18 cellular contexts compared by ENCODE assay signal in the genomic region with DNA sequence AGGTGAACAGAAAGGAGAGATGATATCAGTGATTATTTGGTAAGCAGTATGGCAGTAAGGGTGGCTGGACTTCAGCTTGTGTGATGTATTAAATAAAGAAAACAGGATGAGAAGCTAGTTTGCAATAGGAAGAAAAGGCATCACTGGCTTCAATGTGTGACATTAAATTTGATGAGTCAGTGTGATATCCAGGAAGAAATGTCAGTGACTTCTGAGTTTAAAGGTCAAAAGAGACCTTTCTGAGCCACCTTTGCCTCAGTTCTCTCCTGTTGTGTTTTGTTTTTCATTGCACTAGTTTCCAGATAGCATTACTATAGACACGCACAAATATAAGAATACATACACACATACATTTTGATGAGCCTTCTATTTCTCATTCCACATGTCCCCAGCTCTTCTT.
DNase-seq lines count a peak whose midpoint lies in the region; ATAC-seq and TF ChIP-seq lines count a peak whose summit lies in the region.
"Had no signal": no experiment of that assay in that cellular context is flagged by ENCODE, and none has a peak within 500 bp of the region (broad histone marks: within the 10 kb centered on the region; RNA-seq: fewer than 3 reads in every experiment).

No MANE protein-coding gene starts in this region.

- ATAC-seq in left colon: peak; percentile 76
- peak; percentile 54 for ATAC-seq in mucosa of descending colon
- no peak for ATAC-seq in HG03469 (IDR thresholded peaks at IDR 0.05; ENCODE audit: unreplicated experiment)
- no peak for ATAC-seq in HG03521 (IDR thresholded peaks at IDR 0.05; ENCODE audit: unreplicated experiment)

- no peaks in the 10 kb centered on the region for H3K4me1 Mint-ChIP-seq in activated naive CD4-positive, alpha-beta T cell treated with anti-CD3 and anti-CD28 coated beads, Interleukin-2, amount 10 ng/mL, durations not matched to agents 7 days and 5 days
- H3K4me1 Mint-ChIP-seq: IgD-negative memory B cell had no signal

- no peaks in the 10 kb centered on the region for H3K9me3 ChIP-seq in mucosa of descending colon
- H3K9me3 ChIP-seq: BLaER1 had no signal

- intact Hi-C loops in left colon (cut with DNase I, micrococcal nuclease): no loop called here
- intact Hi-C loops in mucosa of descending colon (cut with DNase I, micrococcal nuclease): no loop called here

- H3K27ac Mint-ChIP-seq in activated naive CD4-positive, alpha-beta T cell treated with anti-CD3 and anti-CD28 coated beads, Interleukin-2, amount 10 ng/mL, durations not matched to agents 7 days and 5 days: no peak overlapping the region
- H3K27ac Mint-ChIP-seq: CD4-positive, CD25-positive, alpha-beta regulatory T cell; HFFc6 had no signal

- H3K9me3 Mint-ChIP-seq in activated naive CD4-positive, alpha-beta T cell treated with anti-CD3 and anti-CD28 coated beads, Interleukin-2, amount 10 ng/mL, durations not matched to agents 7 days and 5 days: no peaks in the 10 kb centered on the region
- H3K9me3 Mint-ChIP-seq: HFFc6 had no signal

- H3K4me1 ChIP-seq in mucosa of descending colon (ENCODE audit: low read depth): no peaks in the 10 kb centered on the region
- H3K4me1 ChIP-seq: BLaER1 had no signal

- CTCF ChIA-PET in activated naive CD4-positive, alpha-beta T cell treated with anti-CD3 and anti-CD28 coated beads, Interleukin-2, amount 10 ng/mL, durations not matched to agents 7 days and 5 days (lab: Charles Lee): no interaction called here

- no peak overlapping the region for H3K4me3 ChIP-seq in mucosa of descending colon
- H3K4me3 ChIP-seq: BLaER1 had no signal

- H3K27me3 Mint-ChIP-seq in activated naive CD4-positive, alpha-beta T cell treated with anti-CD3 and anti-CD28 coated beads, Interleukin-2, amount 10 ng/mL, durations not matched to agents 7 days and 5 days: no peaks in the 10 kb centered on the region
- H3K27me3 Mint-ChIP-seq: CD4-positive, CD25-positive, alpha-beta regulatory T cell; IgD-negative memory B cell had no signal

- peaks cover 3% of the 10 kb centered on the region for H3K36me3 Mint-ChIP-seq in activated naive CD4-positive, alpha-beta T cell treated with anti-CD3 and anti-CD28 coated beads, Interleukin-2, amount 10 ng/mL, durations not matched to agents 7 days and 5 days

- no peak overlapping the region for H3K4me3 Mint-ChIP-seq in activated naive CD4-positive, alpha-beta T cell treated with anti-CD3 and anti-CD28 coated beads, Interleukin-2, amount 10 ng/mL, durations not matched to agents 7 days and 5 days
- H3K4me3 Mint-ChIP-seq: CD4-positive, CD25-positive, alpha-beta regulatory T cell; HFFc6; IgD-negative memory B cell had no signal

- H3K36me3 ChIP-seq in mucosa of descending colon (ENCODE audit: low read depth): no peaks in the 10 kb centered on the region

- DNase-seq in DMS53 (lab: John Stamatoyannopoulos, UW) (peak; percentile 15), DMS53 treated with DMSO at 0.1 percent for 48 hours (lab: John Stamatoyannopoulos, UW; ENCODE audit: unreplicated experiment) (no peak), LoVo (ENCODE audit: low spot score) (peak; percentile 37), left colon (no peak), mucosa of descending colon (no peak)
- DNase-seq in activated naive CD4-positive, alpha-beta T cell treated with anti-CD3 and anti-CD28 coated beads, Interleukin-2, amount 10 ng/mL, durations not matched to agents 7 days and 5 days: no peak
- DNase-seq: AML-193; Calu3; CD4-positive, CD25-positive, alpha-beta regulatory T cell; DMS 273 treated with DMSO at 0.1 percent for 48 hours; DMS79 treated with DMSO at 0.1 percent for 48 hours; EL; HCEC 1CT; HFFc6 had no signal

- TF ChIP-seq CTCF in mucosa of descending colon (IDR thresholded peaks at IDR 0.05): no peak

Comparison
In these comparisons a context has a peak if more than half of its experiments do, and no peak if none do; other contexts are left out.
1. DNase-seq: peak in DMS53 (single experiment) and LoVo (single experiment); none in DMS53 treated with DMSO at 0.1 percent for 48 hours (single experiment), left colon (0 of 2), mucosa of descending colon (0 of 3) and activated naive CD4-positive, alpha-beta T cell treated with anti-CD3 and anti-CD28 coated beads, Interleukin-2, amount 10 ng/mL, durations not matched to agents 7 days and 5 days (single experiment).
2. ATAC-seq: peak in left colon (single experiment) and mucosa of descending colon (single experiment); none in HG03469 (single experiment) and HG03521 (single experiment).